1 cellular context compared by ENCODE assay signal in the genomic region with DNA sequence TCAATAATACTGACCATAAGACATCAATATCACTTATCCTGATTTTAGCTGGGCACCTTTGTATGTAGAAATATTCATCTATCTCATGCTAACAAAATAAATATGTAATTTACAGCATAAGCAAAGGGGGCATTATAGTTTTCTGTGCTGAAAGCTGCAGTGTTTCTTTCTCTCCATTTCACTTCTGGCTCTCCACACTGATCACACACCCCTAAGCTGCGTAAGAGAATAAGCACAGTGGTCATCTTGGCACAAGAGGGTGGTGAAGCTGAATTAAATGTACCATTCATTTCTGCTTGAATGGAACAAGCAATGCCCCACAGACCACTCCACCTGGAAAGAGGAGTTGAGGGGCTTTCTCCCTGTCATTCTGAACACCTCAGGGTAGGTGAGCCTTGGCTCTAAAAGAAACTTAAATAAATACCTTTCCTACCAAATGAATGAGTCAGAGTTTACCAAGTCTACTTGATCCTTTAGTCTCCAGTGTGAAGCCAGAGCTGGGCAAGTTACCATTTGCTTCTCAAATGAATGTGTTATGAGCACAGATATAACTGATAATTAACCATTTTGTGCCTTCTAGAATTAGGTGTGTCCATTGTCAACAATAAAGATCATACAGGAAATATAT.
TF ChIP-seq lines count a peak whose summit lies in the region.

No MANE protein-coding gene starts in this region.

TF ChIP-seq in WTC11, 78 proteins besides CTCF, POLR2A, EP300 and RAD21 (continued from another document):
- TF ChIP-seq, protein P1, sequence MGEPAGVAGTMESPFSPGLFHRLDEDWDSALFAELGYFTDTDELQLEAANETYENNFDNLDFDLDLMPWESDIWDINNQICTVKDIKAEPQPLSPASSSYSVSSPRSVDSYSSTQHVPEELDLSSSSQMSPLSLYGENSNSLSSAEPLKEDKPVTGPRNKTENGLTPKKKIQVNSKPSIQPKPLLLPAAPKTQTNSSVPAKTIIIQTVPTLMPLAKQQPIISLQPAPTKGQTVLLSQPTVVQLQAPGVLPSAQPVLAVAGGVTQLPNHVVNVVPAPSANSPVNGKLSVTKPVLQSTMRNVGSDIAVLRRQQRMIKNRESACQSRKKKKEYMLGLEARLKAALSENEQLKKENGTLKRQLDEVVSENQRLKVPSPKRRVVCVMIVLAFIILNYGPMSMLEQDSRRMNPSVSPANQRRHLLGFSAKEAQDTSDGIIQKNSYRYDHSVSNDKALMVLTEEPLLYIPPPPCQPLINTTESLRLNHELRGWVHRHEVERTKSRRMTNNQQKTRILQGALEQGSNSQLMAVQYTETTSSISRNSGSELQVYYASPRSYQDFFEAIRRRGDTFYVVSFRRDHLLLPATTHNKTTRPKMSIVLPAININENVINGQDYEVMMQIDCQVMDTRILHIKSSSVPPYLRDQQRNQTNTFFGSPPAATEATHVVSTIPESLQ (CRISPR knock-in tag; IDR thresholded peaks at IDR 0.05) = no peak
- TF ChIP-seq TCF7 (CRISPR knock-in tag; IDR thresholded peaks at IDR 0.05; ENCODE audit: low read depth) = no peak
